23 cellular contexts compared by ENCODE assay signal in genomic region chr18:76307293-76307690, GRCh38.
"Had no signal": no experiment of that assay in that cellular context is flagged by ENCODE, and none has a peak within 500 bp of the region (broad histone marks: within the 10 kb centered on the region; RNA-seq: fewer than 3 reads in every experiment).

No MANE protein-coding gene starts in this region.

- H3K4me3 ChIP-seq: dorsolateral prefrontal cortex, esophagus muscularis mucosa, gastrocnemius medialis, mucosa of descending colon, psoas muscle, right lobe of liver, suprapubic skin, thyroid gland, uterus had no signal

- H3K36me3 Mint-ChIP-seq: naive thymus-derived CD8-positive, alpha-beta T cell; stimulated activated effector memory CD8-positive, alpha-beta T cell treated with anti-CD3 and anti-CD28 coated beads, Interleukin-12 subunit alpha, Interleukin-12 subunit beta, amount 100 ng/mL, for 72 hours; type B pancreatic cell had no signal

- H3K9me3 ChIP-seq: esophagus muscularis mucosa, gastrocnemius medialis, mucosa of descending colon, neutrophil, psoas muscle, right lobe of liver, suprapubic skin, thyroid gland, uterus had no signal

- H3K27ac ChIP-seq: dorsolateral prefrontal cortex, epithelial cell of prostate, esophagus muscularis mucosa, gastrocnemius medialis, neutrophil, psoas muscle, right lobe of liver, suprapubic skin, thyroid gland, uterus had no signal

- H3K27ac Mint-ChIP-seq: stimulated activated effector memory CD8-positive, alpha-beta T cell treated with anti-CD3 and anti-CD28 coated beads, Interleukin-12 subunit alpha, Interleukin-12 subunit beta, amount 100 ng/mL, for 72 hours; type B pancreatic cell had no signal

- H3K4me3 Mint-ChIP-seq: naive thymus-derived CD8-positive, alpha-beta T cell; stimulated activated effector memory CD8-positive, alpha-beta T cell treated with anti-CD3 and anti-CD28 coated beads, Interleukin-12 subunit alpha, Interleukin-12 subunit beta, amount 100 ng/mL, for 72 hours; type B pancreatic cell had no signal

- H3K4me1 ChIP-seq: esophagus muscularis mucosa, gastrocnemius medialis, psoas muscle, right lobe of liver, suprapubic skin, thyroid gland, uterus had no signal

- ATAC-seq: gastrocnemius medialis; left lobe of liver; mucosa of descending colon; naive thymus-derived CD8-positive, alpha-beta T cell; psoas muscle; right lobe of liver; stimulated activated effector memory CD8-positive, alpha-beta T cell treated with anti-CD3 and anti-CD28 coated beads, Interleukin-12 subunit alpha, Interleukin-12 subunit beta, amount 100 ng/mL, for 72 hours; stimulated activated naive CD8-positive, alpha-beta T cell treated with anti-CD3 and anti-CD28 coated beads, Interleukin-15, Interleukin-2, amounts not matched to agents 100 U/mL and 50 U/mL, for 24 hours had no signal

- H3K36me3 ChIP-seq: esophagus muscularis mucosa, gastrocnemius medialis, neutrophil, right lobe of liver, suprapubic skin, thyroid gland, uterus had no signal

- FAIRE-seq: endometrium had no signal

- H3K27me3 ChIP-seq: dorsolateral prefrontal cortex, esophagus muscularis mucosa, gastrocnemius medialis, right lobe of liver, suprapubic skin, thyroid gland, uterus had no signal

- H3K9me3 Mint-ChIP-seq: naive thymus-derived CD8-positive, alpha-beta T cell; stimulated activated effector memory CD8-positive, alpha-beta T cell treated with anti-CD3 and anti-CD28 coated beads, Interleukin-12 subunit alpha, Interleukin-12 subunit beta, amount 100 ng/mL, for 72 hours had no signal

- H3K27me3 Mint-ChIP-seq: type B pancreatic cell had no signal

- H3K4me1 Mint-ChIP-seq: naive thymus-derived CD8-positive, alpha-beta T cell; stimulated activated effector memory CD8-positive, alpha-beta T cell treated with anti-CD3 and anti-CD28 coated beads, Interleukin-12 subunit alpha, Interleukin-12 subunit beta, amount 100 ng/mL, for 72 hours had no signal

- DNase-seq: dorsolateral prefrontal cortex; effector CD8-positive, alpha-beta T cell; gastrocnemius medialis; glutamatergic neuron; islet precursor cell; mammary epithelial cell; mucosa of descending colon; naive thymus-derived CD8-positive, alpha-beta T cell; psoas muscle; retina; right lobe of liver; stimulated activated CD4-positive, alpha-beta T cell treated with anti-CD3 and anti-CD28 coated beads, Interleukin-4, amount 100 ng/mL, for 1 hour; thyroid gland; uterus had no signal
